ENCODE assay signal across 26 cellular contexts in genomic region chr2:226418521-226418920, GRCh38.
"Had no signal": no experiment of that assay in that cellular context is flagged by ENCODE, and none has a peak within 500 bp of the region (broad histone marks: within the 10 kb centered on the region; RNA-seq: fewer than 3 reads in every experiment).

No MANE protein-coding gene starts in this region.

- H3K9me3 ChIP-seq: pancreas, prostate gland, right atrium auricular region, right lobe of liver, sigmoid colon, stomach, suprapubic skin, testis, tibial artery, transverse colon, upper lobe of left lung, vagina had no signal

- H3K4me3 ChIP-seq: neural progenitor cell, pancreas, prostate gland, right atrium auricular region, right lobe of liver, sigmoid colon, stomach, suprapubic skin, testis, tibial artery, transverse colon, upper lobe of left lung, vagina had no signal

- H3K9ac ChIP-seq: neural progenitor cell had no signal

- H3K4me2 ChIP-seq: neural progenitor cell had no signal

- H3K36me3 ChIP-seq: neural progenitor cell, pancreas, prostate gland, right atrium auricular region, right lobe of liver, sigmoid colon, stomach, suprapubic skin, tibial artery, transverse colon, upper lobe of left lung, vagina had no signal

- H3K4me1 ChIP-seq: neural progenitor cell, pancreas, prostate gland, right atrium auricular region, right lobe of liver, suprapubic skin, testis had no signal

- DNase-seq: naive thymus-derived CD4-positive, alpha-beta T cell; natural killer cell; occipital lobe; pancreas; retina; right lobe of liver; sigmoid colon; small intestine; stimulated activated CD4-positive, alpha-beta T cell treated with anti-CD3 and anti-CD28 coated beads, Interleukin-15, amount 100 ng/mL, for 24 hours; stimulated activated CD4-positive, alpha-beta T cell treated with anti-CD3 and anti-CD28 coated beads, Interleukin-2, amount 100 ng/mL, for 24 hours; stimulated activated CD4-positive, alpha-beta T cell treated with anti-CD3 and anti-CD28 coated beads, Interleukin-2, amount 100 ng/mL, for 48 hours; stimulated activated CD4-positive, alpha-beta T cell treated with anti-CD3 and anti-CD28 coated beads, Interleukin-4, amount 100 ng/mL, for 24 hours; stimulated activated naive B cell treated with anti-CD40 and anti-IgM and Interleukin-4, amounts not matched to agents 10 μg/mL and 1 μg/mL and 100 μg/mL, for 72 hours; stimulated activated naive CD4-positive, alpha-beta T cell treated with Interleukin-2 at 50 U/mL for 16 hours; stomach; substantia nigra; testis; tibial artery; transverse colon; upper lobe of left lung had no signal

- H2AFZ ChIP-seq: neural progenitor cell had no signal

- H3K27ac ChIP-seq: neural progenitor cell, pancreas, prostate gland, right atrium auricular region, right lobe of liver, sigmoid colon, stomach, suprapubic skin, testis, tibial artery, transverse colon, upper lobe of left lung, vagina had no signal

- H3K27me3 ChIP-seq: neural progenitor cell, pancreas, right atrium auricular region, right lobe of liver, sigmoid colon, stomach, suprapubic skin, testis, tibial artery, transverse colon, upper lobe of left lung, vagina had no signal

- ATAC-seq: naive thymus-derived CD4-positive, alpha-beta T cell; natural killer cell; pancreas; right lobe of liver; stimulated activated effector memory CD8-positive, alpha-beta T cell treated with anti-CD3 and anti-CD28 coated beads, Interleukin-12 subunit alpha, Interleukin-12 subunit beta, amount 100 ng/mL, for 72 hours; stimulated activated naive B cell treated with anti-CD40 and anti-IgM and Interleukin-4, amounts not matched to agents 10 μg/mL and 1 μg/mL and 100 μg/mL, for 72 hours had no signal
